ENCODE assay signal across 24 cellular contexts in genomic region chr4:151263455-151263854, GRCh38. TPM values are rescaled to one million over a fixed set of nuclear protein-coding genes. Genes with fewer than 3 reads are reported as not detected.
A peak's percentile ranks its signal among the peaks of the same experiment; 100 is the strongest.
DNase-seq lines count a peak whose midpoint lies in the region; ATAC-seq, FAIRE-seq and TF ChIP-seq lines count a peak whose summit lies in the region.
"Had no signal": no experiment of that assay in that cellular context is flagged by ENCODE, and none has a peak within 500 bp of the region (broad histone marks: within the 10 kb centered on the region; RNA-seq: fewer than 3 reads in every experiment).

No MANE protein-coding gene starts in this region.

- FAIRE-seq in HepG2 (lab: Jason Lieb, UNC): no peak
- no peak for FAIRE-seq in HTR-8/SVneo (lab: Jason Lieb, UNC)
- FAIRE-seq: A549, G401.6 had no signal

- TF ChIP-seq POLR2A in HepG2 (IDR thresholded peaks at IDR 0.05; ENCODE audit: insufficient read depth in 1 of 2, low read depth in 2 of 2, low read length in 2 of 2) (no peak), right lobe of liver (IDR thresholded peaks at IDR 0.05) (no peak)

- peaks cover 40% of the 10 kb centered on the region for H3K4me1 ChIP-seq in HepG2 (ENCODE audit: insufficient read depth, low read length)
- H3K4me1 ChIP-seq in right lobe of liver: peaks cover 0 to 7% (median 0%) of the 10 kb centered on the region in 4 donors

- ATAC-seq in HepG2 (no peak), right lobe of liver (no peak), left ventricle myocardium superior (peak; percentile 64), sciatic nerve (peak; percentile 47), HG02970 (IDR thresholded peaks at IDR 0.05; ENCODE audit: low FRiP score, unreplicated experiment) (no peak)
- ATAC-seq: A549; CD8-positive, alpha-beta T cell; GM23338 had no signal

- H3K27me3 ChIP-seq in HepG2 (ENCODE audit: control insufficient read depth in 1 of 2, insufficient read depth in 2 of 2, low read length in 2 of 2): no peaks in the 10 kb centered on the region
- H3K27me3 ChIP-seq in right lobe of liver: no peaks in the 10 kb centered on the region

- H3K36me3 ChIP-seq in HepG2 (replicated peaks in 1 of 2; ENCODE audit: control insufficient read depth in 1 of 2, insufficient read depth in 2 of 2, low read length in 2 of 2): peaks cover 17 to 36% of the 10 kb centered on the region in 2 experiments; a peak in 4 of 5 replicates
- no peaks in the 10 kb centered on the region for H3K36me3 ChIP-seq in right lobe of liver

- no peak overlapping the region for H3K9ac ChIP-seq in HepG2 (ENCODE audit: insufficient read depth, low read depth, low read length)
- H3K9ac ChIP-seq: KMS-11 had no signal

- no peak overlapping the region for H2AFZ ChIP-seq in HepG2 (ENCODE audit: low read length)
- H2AFZ ChIP-seq: GM23338, PC-9 had no signal

- in situ Hi-C loops in HepG2 (cut with HindIII; ENCODE audit: extremely low pct_ligation_motif_present, low pct_unique_long_range_greater_than_20kb): no loop called here

- TF ChIP-seq CTCF in HepG2 (CRISPR knock-in tag; IDR thresholded peaks at IDR 0.05) (no peak), right lobe of liver (IDR thresholded peaks at IDR 0.05) (no peak)

- no peak overlapping the region for H3K27ac ChIP-seq in HepG2 (ENCODE audit: extremely low read length, insufficient read depth, low read length)
- H3K27ac ChIP-seq in right lobe of liver: no peak overlapping the region
- H3K27ac ChIP-seq: A549, C4-2B, KMS-11, PC-9 had no signal

- H3K4me3 ChIP-seq in HepG2 (replicated peaks in 1 of 3; ENCODE audit: insufficient read depth in 1 of 3, low read depth in 2 of 3, low read length in 3 of 3) (no peak overlapping the region), right lobe of liver (no peak overlapping the region)
- H3K4me3 ChIP-seq: A549, GM23338, PC-9 had no signal

- no TSS peak for BruUV-seq in HepG2 (replicated peaks; lab: Mats Ljungman, UMichigan)

- TF ChIP-seq EP300 in HepG2 (IDR thresholded peaks at IDR 0.05; ENCODE audit: low read depth in 2 of 2, low read length in 2 of 2) (no peak), HepG2 (CRISPR knock-in tag; IDR thresholded peaks at IDR 0.05; ENCODE audit: borderline replicate concordance) (no peak)

- peaks cover 82% of the 10 kb centered on the region for H3K79me2 ChIP-seq in HepG2 (ENCODE audit: insufficient read depth, low read length)

- H3K4me2 ChIP-seq in HepG2 (ENCODE audit: low read depth, low read length): no peak overlapping the region
- H3K4me2 ChIP-seq: A549, GM23338, KMS-11, PC-9 had no signal

- WGBS in HepG2 (ENCODE audit: low lambda C conversion rate): 90% methylated on average over 1 of the region's 2 CpGs
- WGBS in right lobe of liver (ENCODE audit: insufficient coverage, low coverage, low lambda C conversion rate, missing lambda C conversion rate): 83% methylated on average over 1 of the region's 2 CpGs

- intact Hi-C loops in HepG2 (cut with micrococcal nuclease; ENCODE audit: unreplicated experiment) (no loop called here), right lobe of liver (cut with DNase I) (no loop called here), left ventricle myocardium superior (cut with micrococcal nuclease) (no loop called here), sciatic nerve (cut with DNase I) (no loop called here)

- POLR2A ChIA-PET in HepG2 (lab: Yijun Ruan, JAX): interaction anchor here (0.9 kb wide), 1 partner anchor 58 kb away, joined by 4 read pairs; no protein-coding TSS in a partner anchor

- H3K9me3 ChIP-seq in HepG2 (ENCODE audit: low read length): no peaks in the 10 kb centered on the region
- no peaks in the 10 kb centered on the region for H3K9me3 ChIP-seq in right lobe of liver
- H3K9me3 ChIP-seq: A549, Caco-2 had no signal

- no peak for TF ChIP-seq RAD21 in HepG2 (CRISPR knock-in tag; IDR thresholded peaks at IDR 0.05)

- CTCF ChIA-PET in HepG2 (lab: Yijun Ruan, JAX; ENCODE audit: low intra/inter-chr PET ratio, low total read pairs): no interaction called here

- H4K20me1 ChIP-seq in HepG2 (ENCODE audit: insufficient read depth, low read length): peaks cover 58% of the 10 kb centered on the region; the same call in 1 of the 2 replicates

- no peak for DNase-seq in HepG2 (ENCODE audit: low spot score)
- DNase-seq in right lobe of liver: no peak
- no peak for DNase-seq in left ventricle myocardium superior
- no peak for DNase-seq in sciatic nerve (ENCODE audit: low spot score)
- DNase-seq in activated naive CD4-positive, alpha-beta T cell treated with anti-CD3 and anti-CD28 coated beads, Interleukin-2, amount 50 U/mL, for 16 hours: no peak
- no peak for DNase-seq in HTR-8/SVneo (ENCODE audit: insufficient read length, low spot score)
- DNase-seq: Caco-2; CD8-positive, alpha-beta T cell; H9; MM.1S; NCI-H2029; NCI-H446; NCI-H524 treated with DMSO at 0.1 percent for 48 hours; NCI-H774; PC-9; SHP77 had no signal

TF ChIP-seq in HepG2, 621 proteins besides CTCF, POLR2A, EP300 and RAD21:
- TF ChIP-seq HNF1B (CRISPR knock-in tag; IDR thresholded peaks at IDR 0.05) (no peak), RBM22 (optimal IDR thresholded peaks at IDR 0.05; ENCODE audit: low read length) (peak; percentile 64), ERF (CRISPR knock-in tag; IDR thresholded peaks at IDR 0.05) (no peak)
TF ChIP-seq in HepG2: peak in this region for 1.

RNA-seq across cellular contexts. Expression of gene PRSS48, which starts 13.5 kb away (rescaled TPM):
- total RNA-seq in HepG2 (2016; rRNA removed; fragmentation: Illumina TruSeq; extraction: Trizol) (not detected in 2 replicates), right lobe of liver (not detected), left ventricle myocardium superior (not detected), sciatic nerve (not detected)
- total RNA-seq in HepG2 (2016; cell fraction: cytosol; rRNA removed; fragmentation: Illumina TruSeq; extraction: Trizol; ENCODE audit: low read depth): not detected in 2 replicates
- not detected in 2 replicates for total RNA-seq in HepG2 (2016; cell fraction: insoluble cytoplasmic fraction; rRNA removed; fragmentation: Illumina TruSeq; extraction: Trizol)
- total RNA-seq in HepG2 (2016; cell fraction: membrane; rRNA removed; fragmentation: Illumina TruSeq; extraction: Trizol): not detected in 2 replicates
- total RNA-seq in HepG2 (2016; cell fraction: nucleus; rRNA removed; fragmentation: Illumina TruSeq; extraction: Trizol): not detected in 2 replicates
- polyA plus RNA-seq in HepG2 (2011; rRNA removed): not detected in 2 replicates
- polyA plus RNA-seq in HepG2 (2011; cell fraction: cytosol; rRNA removed): not detected in 2 replicates
- not detected in 2 replicates for polyA plus RNA-seq in HepG2 (2011; cell fraction: nucleus; rRNA removed)
- 0.34 TPM in 1 of 2 replicates, not detected in the other for polyA plus RNA-seq in HepG2 (2012)
- polyA plus RNA-seq in HepG2 (2016; cell fraction: cytosol; fragmentation: Illumina TruSeq; extraction: Trizol; ENCODE audit: low read depth): not detected in 2 replicates
- not detected in 2 replicates for polyA plus RNA-seq in HepG2 (2016; cell fraction: insoluble cytoplasmic fraction; fragmentation: Illumina TruSeq; extraction: Trizol; ENCODE audit: low read depth)
- polyA plus RNA-seq in HepG2 (2016; cell fraction: membrane; fragmentation: Illumina TruSeq; extraction: Trizol; ENCODE audit: low read depth): not detected in 2 replicates
- polyA plus RNA-seq in HepG2 (2016; cell fraction: nucleus; fragmentation: Illumina TruSeq; extraction: Trizol; ENCODE audit: insufficient read depth, low read depth): not detected in 2 replicates
- not detected in 2 replicates for polyA minus RNA-seq in HepG2 (2011; rRNA and poly(A)+ RNA removed; ENCODE audit: low replicate concordance)
- not detected in 2 replicates for polyA minus RNA-seq in HepG2 (2011; cell fraction: cytosol; rRNA and poly(A)+ RNA removed)
- polyA minus RNA-seq in HepG2 (2011; cell fraction: nucleus; rRNA and poly(A)+ RNA removed): not detected in 2 replicates
- total RNA-seq: Caco-2; CD8-positive, alpha-beta T cell; GM23338; H9; PC-9; RPMI7951 had no signal
- polyA plus RNA-seq: A549, IgD-negative memory B cell had no signal

Comparison
In these comparisons a context has a peak if more than half of its experiments do, and no peak if none do; other contexts are left out.
1. ATAC-seq: peak in left ventricle myocardium superior (single experiment) and sciatic nerve (single experiment); none in HepG2 (single experiment), right lobe of liver (0 of 4) and HG02970 (single experiment).